8 cellular contexts compared by ENCODE assay signal in genomic region chr12:12562585-12563245, GRCh38. TPM values are rescaled to one million over a fixed set of nuclear protein-coding genes. Genes with fewer than 3 reads are reported as not detected.
DNase-seq lines count a peak whose midpoint lies in the region; TF ChIP-seq lines count a peak whose summit lies in the region.

DUSP16 (minus strand) TSS chr12:12562863; CDS start chr12:12521098, 41,765 bp downstream.

- intact Hi-C loops in stomach (cut with DNase I; ENCODE audit: low total_unique reads), result loop anchor here (10.0 kb wide), 1 partner anchor 168 kb away; no protein-coding TSS in a partner anchor

- peaks cover 15 to 40% (median 31%) of the 10 kb centered on the region in 4 donors for H3K4me1 ChIP-seq in stomach

- no peaks in the 10 kb centered on the region for H3K9me3 ChIP-seq in stomach

- peaks cover 42% of the 10 kb centered on the region for H3K4me1 Mint-ChIP-seq in nephron progenitor cell

- TF ChIP-seq POLR2A in stomach (IDR thresholded peaks at IDR 0.05), result no peak

- no peak for TF ChIP-seq EP300 in stomach (IDR thresholded peaks at IDR 0.05)

- TF ChIP-seq CTCF in fibroblast of villous mesenchyme (IDR thresholded peaks at IDR 0.05; ENCODE audit: insufficient read depth, low read depth, low read length), result no peak
- no peak for TF ChIP-seq CTCF in nephron progenitor cell (IDR thresholded peaks at IDR 0.05)
- TF ChIP-seq CTCF in stomach (IDR thresholded peaks at IDR 0.05), result peak in 2 of 7 experiments; percentile 9 to 38

- peak within 1 kb of the TSS; percentile 100 for H3K27ac Mint-ChIP-seq in nephron progenitor cell

- in situ Hi-C loops in G401 (cut with HindIII; ENCODE audit: low sequenced_read_pairs), result no loop called here

- H3K36me3 Mint-ChIP-seq in nephron progenitor cell (ENCODE audit: low read depth), result peaks cover 20% of the 10 kb centered on the region

- peaks cover 37% of the 10 kb centered on the region for H3K9me3 Mint-ChIP-seq in nephron progenitor cell

- no peaks in the 10 kb centered on the region for H3K27me3 ChIP-seq in stomach

- DNase-seq in G401 (ENCODE audit: low spot score) (peak; percentile 94), H4 (ENCODE audit: low spot score) (peak; percentile 95), LoVo (ENCODE audit: low spot score) (peak; percentile 99), SIG-M5 treated with dmso at 0.1 percent for 504 hours (lab: John Stamatoyannopoulos, UW; ENCODE audit: unreplicated experiment) (peak; percentile 86), activated gamma-delta T cell treated with Interleukin-2 at 50 U/mL for 16 hours (peak; percentile 62), fibroblast of villous mesenchyme (ENCODE audit: low read depth) (peak; percentile 97), nephron progenitor cell (peak; percentile 92), stomach (peak; percentile 93)

- peak within 1 kb of the TSS; percentile 86 for H3K4me3 ChIP-seq in fibroblast of villous mesenchyme (ENCODE audit: low read depth, low read length)
- H3K4me3 ChIP-seq in stomach, result peak within 1 kb of the TSS; percentile 57 to 94 (median 76)

- no peaks in the 10 kb centered on the region for H3K36me3 ChIP-seq in stomach

- H3K27me3 Mint-ChIP-seq in nephron progenitor cell (ENCODE audit: low read depth, poor library complexity), result peaks cover 3% of the 10 kb centered on the region

- WGBS in stomach, 5 donors, result 0 to 1% (median 0%) methylated on average over 29 to 57 of the region's 59 CpGs

- H3K27ac ChIP-seq in stomach, result peak within 1 kb of the TSS; percentile 99 to 100 (median 100)

- peak within 1 kb of the TSS; percentile 91 for H3K4me3 Mint-ChIP-seq in nephron progenitor cell

RNA-seq across cellular contexts. Expression of gene DUSP16, which starts in this region (rescaled TPM):
- total RNA-seq in G401 (2014; rRNA removed; shearing (Covaris generic)), result 16.2 and 29.6 TPM in 2 replicates
- total RNA-seq in H4 (2014; rRNA removed; shearing (Covaris generic)), result 9.7 and 13.7 TPM in 2 replicates
- 8.1 and 12.1 TPM in 2 replicates for total RNA-seq in fibroblast of villous mesenchyme
- 10 to 100 TPM; 11.3 to 34.8 (median 32.0) TPM for total RNA-seq in stomach
- 10 to 100 TPM in 2 of 3 donors, 1 to 10 TPM in 1; 4.9 to 16.0 (median 13.4) TPM for polyA plus RNA-seq in stomach

Comparison
In these comparisons a context has a peak if more than half of its experiments do, and no peak if none do; other contexts are left out.
1. Peak in every context shown above with its lines: DNase-seq, H3K4me3 ChIP-seq and H3K27ac ChIP-seq.